Comparison of ENCODE assay signal across 11 cellular contexts in the genomic region with DNA sequence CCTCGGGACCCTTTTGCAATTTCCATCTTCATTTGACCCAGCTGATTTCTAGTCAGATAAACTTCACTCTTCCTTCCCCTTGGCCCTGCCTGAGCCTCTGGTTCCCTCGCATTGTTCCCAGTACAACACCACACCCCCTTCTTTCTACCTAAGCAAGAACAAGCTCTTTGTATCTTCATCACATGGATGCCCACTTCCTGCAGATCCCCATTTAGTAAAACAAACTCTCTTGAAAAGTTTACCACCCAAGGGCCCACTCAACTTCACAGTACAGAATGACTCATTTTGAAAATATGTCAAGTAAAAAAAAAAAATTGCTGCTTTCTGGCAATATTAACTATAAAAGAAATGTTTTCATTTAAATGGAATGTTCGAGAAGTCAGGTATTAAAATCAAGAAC. TPM values are rescaled to one million over a fixed set of nuclear protein-coding genes. Genes with fewer than 3 reads are reported as not detected.
A peak's percentile ranks its signal among the peaks of the same experiment; 100 is the strongest.
DNase-seq lines count a peak whose midpoint lies in the region; ATAC-seq and TF ChIP-seq lines count a peak whose summit lies in the region.
"Had no signal": no experiment of that assay in that cellular context is flagged by ENCODE, and none has a peak within 500 bp of the region (broad histone marks: within the 10 kb centered on the region; RNA-seq: fewer than 3 reads in every experiment).

No MANE protein-coding gene starts in this region.

- no peak overlapping the region for H3K4me3 Mint-ChIP-seq in stimulated activated memory B cell treated with anti-CD40 and anti-IgM and Interleukin-4, amounts not matched to agents 10 μg/mL and 1 μg/mL and 100 μg/mL, for 72 hours

- intact Hi-C loops in colonic mucosa (cut with DNase I), result no loop called here

- no peaks in the 10 kb centered on the region for H3K27me3 ChIP-seq in colonic mucosa
- H3K27me3 ChIP-seq: ovary had no signal

- DNase-seq in LHCN-M2 (ENCODE audit: low read depth), result peak; percentile 65
- DNase-seq in fibroblast of pulmonary artery (ENCODE audit: low read depth), result peak; percentile 41
- peak; percentile 52 for DNase-seq in retinal pigment epithelial cell (ENCODE audit: low read depth)
- no peak for DNase-seq in colonic mucosa
- no peak for DNase-seq in NOMO-1 (lab: John Stamatoyannopoulos, UW; ENCODE audit: unreplicated experiment in 2 of 2)
- DNase-seq: NCI-H187 treated with DMSO at 0.1 percent for 48 hours, ovary, upper lobe of left lung had no signal

- H3K27me3 Mint-ChIP-seq in stimulated activated memory B cell treated with anti-CD40 and anti-IgM and Interleukin-4, amounts not matched to agents 10 μg/mL and 1 μg/mL and 100 μg/mL, for 72 hours, result peaks cover 38% of the 10 kb centered on the region

- no peak for TF ChIP-seq CTCF in fibroblast of pulmonary artery (IDR thresholded peaks at IDR 0.05; ENCODE audit: low read length, missing control alignments)
- TF ChIP-seq CTCF in retinal pigment epithelial cell (conservative IDR thresholded peaks at IDR 0.05; ENCODE audit: low read depth, low read length), result no peak
- no peak for TF ChIP-seq CTCF in colonic mucosa (IDR thresholded peaks at IDR 0.05)

- peak; percentile 54 for ATAC-seq in GM18870 (IDR thresholded peaks at IDR 0.05; ENCODE audit: unreplicated experiment)
- no peak for ATAC-seq in stimulated activated memory B cell treated with anti-CD40 and anti-IgM and Interleukin-4, amounts not matched to agents 10 μg/mL and 1 μg/mL and 100 μg/mL, for 72 hours
- ATAC-seq: Panc1 had no signal

- no peak overlapping the region for H3K4me3 ChIP-seq in fibroblast of pulmonary artery (replicated peaks; ENCODE audit: low read depth, low read length)
- H3K4me3 ChIP-seq in retinal pigment epithelial cell (ENCODE audit: low read length), result no peak overlapping the region
- H3K4me3 ChIP-seq in colonic mucosa, result no peak overlapping the region
- H3K4me3 ChIP-seq: ovary, upper lobe of left lung had no signal

- H3K4me1 Mint-ChIP-seq in stimulated activated memory B cell treated with anti-CD40 and anti-IgM and Interleukin-4, amounts not matched to agents 10 μg/mL and 1 μg/mL and 100 μg/mL, for 72 hours, result peaks cover 6% of the 10 kb centered on the region

- H3K9me3 Mint-ChIP-seq in stimulated activated memory B cell treated with anti-CD40 and anti-IgM and Interleukin-4, amounts not matched to agents 10 μg/mL and 1 μg/mL and 100 μg/mL, for 72 hours, result no peaks in the 10 kb centered on the region

- H3K9ac ChIP-seq in colonic mucosa (ENCODE audit: low read depth in 2 of 2, low read length in 2 of 2), result no peak overlapping the region

- H3K9me3 ChIP-seq in colonic mucosa, result no peaks in the 10 kb centered on the region
- H3K9me3 ChIP-seq: ovary, upper lobe of left lung had no signal

- no peaks in the 10 kb centered on the region for H3K4me1 ChIP-seq in colonic mucosa

- H3K36me3 Mint-ChIP-seq in stimulated activated memory B cell treated with anti-CD40 and anti-IgM and Interleukin-4, amounts not matched to agents 10 μg/mL and 1 μg/mL and 100 μg/mL, for 72 hours, result no peaks in the 10 kb centered on the region

- no peak overlapping the region for H3K27ac ChIP-seq in colonic mucosa
- H3K27ac ChIP-seq: ovary, upper lobe of left lung had no signal

- no peaks in the 10 kb centered on the region for H3K36me3 ChIP-seq in colonic mucosa
- H3K36me3 ChIP-seq: ovary, upper lobe of left lung had no signal

- H3K27ac Mint-ChIP-seq in stimulated activated memory B cell treated with anti-CD40 and anti-IgM and Interleukin-4, amounts not matched to agents 10 μg/mL and 1 μg/mL and 100 μg/mL, for 72 hours, result no peak overlapping the region

RNA-seq across cellular contexts. Expression of gene FAXC, which starts 5.2 kb away (rescaled TPM):
- 0.90 and 2.9 TPM in 2 replicates for total RNA-seq in LHCN-M2 (2014; rRNA removed)
- polyA plus RNA-seq in LHCN-M2 (2012), result 2.5 TPM
- 1 to 10 TPM in 1 of 2 donors, under 1 TPM in 1; 0.44 to 4.9 TPM for total RNA-seq in colonic mucosa

RNA-seq across cellular contexts. Expression of gene COQ3, which starts 49.7 kb away (rescaled TPM):
- total RNA-seq in LHCN-M2 (2014; rRNA removed) (5.3 and 8.5 TPM in 2 replicates), colonic mucosa (10 to 100 TPM in 1 of 2 donors, 1 to 10 TPM in 1; 8.5 to 15.9 TPM)
- 5.9 TPM for polyA plus RNA-seq in LHCN-M2 (2012)

Comparison
In these comparisons a context has a peak if more than half of its experiments do, and no peak if none do; other contexts are left out.
1. DNase-seq: peak in LHCN-M2 (single experiment), fibroblast of pulmonary artery (single experiment) and retinal pigment epithelial cell (single experiment); none in colonic mucosa (single experiment) and NOMO-1 (0 of 2).